ENCODE assay signal across 9 cellular contexts in the genomic region with DNA sequence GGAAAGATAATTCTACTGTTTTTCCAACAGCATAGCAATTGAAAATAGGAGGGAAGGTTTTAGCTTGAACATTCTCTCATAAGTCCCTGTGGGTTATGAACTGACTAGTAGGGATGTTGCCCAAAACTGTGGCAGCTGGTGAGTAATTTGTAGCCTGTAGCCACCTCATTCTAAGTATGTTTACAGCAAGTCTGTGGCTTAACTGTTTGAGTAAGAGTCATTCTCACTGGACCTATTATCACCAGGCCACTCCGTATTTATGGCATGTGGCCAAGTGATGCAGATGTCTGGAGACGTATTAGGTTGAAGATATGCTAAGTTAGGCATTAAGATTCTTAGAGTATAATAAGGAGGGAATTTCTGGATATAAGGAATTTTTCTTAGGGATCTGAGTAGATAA.
DNase-seq lines count a peak whose midpoint lies in the region; ATAC-seq and TF ChIP-seq lines count a peak whose summit lies in the region.
"Had no signal": no experiment of that assay in that cellular context is flagged by ENCODE, and none has a peak within 500 bp of the region (broad histone marks: within the 10 kb centered on the region; RNA-seq: fewer than 3 reads in every experiment).

No MANE protein-coding gene starts in this region.

- no peaks in the 10 kb centered on the region for H3K9me2 ChIP-seq in SK-N-SH

- no peak overlapping the region for H3K4me2 ChIP-seq in SK-N-SH

- TF ChIP-seq RAD21 in SK-N-SH (IDR thresholded peaks at IDR 0.05; ENCODE audit: low read length) = no peak

- H3K27ac ChIP-seq in SK-N-SH (ENCODE audit: low read depth in 2 of 2, low read length in 1 of 2) = peak overlapping the region in 1 of 2 experiments; percentile 43; a peak in 1 of 4 replicates
- H3K27ac ChIP-seq: adrenal gland had no signal

- no peak overlapping the region for H3K9ac ChIP-seq in SK-N-SH

- POLR2A ChIA-PET in SK-N-SH (lab: Yijun Ruan, JAX) = no interaction called here

- TF ChIP-seq EP300 in SK-N-SH (IDR thresholded peaks at IDR 0.05; ENCODE audit: borderline replicate concordance in 1 of 2, low read depth in 1 of 2, low read length in 1 of 2) = no peak

- no peaks in the 10 kb centered on the region for H3K36me3 ChIP-seq in SK-N-SH (replicated peaks in 1 of 2; ENCODE audit: control insufficient read depth in 1 of 2, insufficient read depth in 2 of 2, low read length in 1 of 2)
- H3K36me3 ChIP-seq: adrenal gland had no signal

- CTCF ChIA-PET in SK-N-SH (lab: Yijun Ruan, JAX) = interaction anchor here (1.5 kb wide), 1 partner anchor 15 kb away, joined by 4 read pairs; no protein-coding TSS in a partner anchor

- H4K20me1 ChIP-seq in SK-N-SH (ENCODE audit: insufficient read depth) = no peaks in the 10 kb centered on the region

- H2AFZ ChIP-seq in SK-N-SH (ENCODE audit: low read depth) = no peak overlapping the region

- no peaks in the 10 kb centered on the region for H3K9me3 ChIP-seq in SK-N-SH
- H3K9me3 ChIP-seq: adrenal gland had no signal

- ATAC-seq in SK-N-SH treated with all-trans-retinoic acid at 6 μM for 48 hours (no peak), HG03432 (IDR thresholded peaks at IDR 0.05; ENCODE audit: unreplicated experiment) (peak; percentile 76), HG02840 (IDR thresholded peaks at IDR 0.05; ENCODE audit: low FRiP score, unreplicated experiment) (no peak)

- peaks cover 13% of the 10 kb centered on the region for H3F3A ChIP-seq in SK-N-SH (replicated peaks; ENCODE audit: insufficient read depth)

- H3K79me2 ChIP-seq in SK-N-SH (ENCODE audit: insufficient read depth) = no peaks in the 10 kb centered on the region

- DNase-seq in SK-N-SH (no peak), astrocyte of the cerebellum (ENCODE audit: low read depth) (peak; percentile 60), stromal cell of bone marrow (ENCODE audit: low read depth) (peak; percentile 84), NCI-H1436 (lab: John Stamatoyannopoulos, UW) (no peak), LoVo (ENCODE audit: low spot score) (no peak)
- DNase-seq: adrenal gland had no signal

- H3K4me3 ChIP-seq in SK-N-SH (ENCODE audit: low read depth in 2 of 2, low read length in 1 of 2) (no peak overlapping the region), astrocyte of the cerebellum (ENCODE audit: low read depth, low read length) (no peak overlapping the region)
- H3K4me3 ChIP-seq: adrenal gland had no signal

- WGBS in SK-N-SH (ENCODE audit: low lambda C conversion rate) = 3% methylated on average over 2 of the region's 2 CpGs

- in situ Hi-C loops in astrocyte of the cerebellum (cut with HindIII; ENCODE audit: low sequenced_read_pairs) = no loop called here

- H3K27me3 ChIP-seq in SK-N-SH (ENCODE audit: insufficient read depth) = no peaks in the 10 kb centered on the region
- H3K27me3 ChIP-seq: adrenal gland had no signal

- TF ChIP-seq CTCF in SK-N-SH (IDR thresholded peaks at IDR 0.05) = no peak
- no peak for TF ChIP-seq CTCF in astrocyte of the cerebellum (IDR thresholded peaks at IDR 0.05; ENCODE audit: low read depth, low read length, missing control alignments)

- H3K4me1 ChIP-seq in SK-N-SH (ENCODE audit: control insufficient read depth in 1 of 2, insufficient read depth in 2 of 2, low read depth in 1 of 2, low read length in 1 of 2) = peaks cover 0 to 4% of the 10 kb centered on the region in 2 experiments; a peak in 2 of 4 replicates
- H3K4me1 ChIP-seq: adrenal gland had no signal

TF ChIP-seq in SK-N-SH, 30 proteins besides CTCF, POLR2A, EP300 and RAD21:
- TF ChIP-seq SMC3 (IDR thresholded peaks at IDR 0.05; ENCODE audit: low read depth, low read length) = no peak
- peak; percentile 38; the same call in 1 of the 2 replicates for TF ChIP-seq NFIC (IDR thresholded peaks at IDR 0.05; ENCODE audit: borderline replicate concordance)
- peak; percentile 42; the same call in 1 of the 2 replicates for TF ChIP-seq TCF12 (IDR thresholded peaks at IDR 0.05)

TF ChIP-seq in SK-N-SH treated with all-trans-retinoic acid at 6 μM for 48 hours, 23 proteins besides CTCF, POLR2A, EP300 and RAD21:
- TF ChIP-seq ARNTL (CRISPR knock-in tag; IDR thresholded peaks at IDR 0.05; ENCODE audit: borderline replicate concordance, low read depth) = no peak
- TF ChIP-seq ZNF565 (CRISPR knock-in tag; conservative IDR thresholded peaks at IDR 0.05; ENCODE audit: low read depth) = no peak
- no peak for TF ChIP-seq ZNF70 (CRISPR knock-in tag; IDR thresholded peaks at IDR 0.05)
- no peak for TF ChIP-seq CSDC2 (CRISPR knock-in tag; IDR thresholded peaks at IDR 0.05)
- TF ChIP-seq, protein P1, sequence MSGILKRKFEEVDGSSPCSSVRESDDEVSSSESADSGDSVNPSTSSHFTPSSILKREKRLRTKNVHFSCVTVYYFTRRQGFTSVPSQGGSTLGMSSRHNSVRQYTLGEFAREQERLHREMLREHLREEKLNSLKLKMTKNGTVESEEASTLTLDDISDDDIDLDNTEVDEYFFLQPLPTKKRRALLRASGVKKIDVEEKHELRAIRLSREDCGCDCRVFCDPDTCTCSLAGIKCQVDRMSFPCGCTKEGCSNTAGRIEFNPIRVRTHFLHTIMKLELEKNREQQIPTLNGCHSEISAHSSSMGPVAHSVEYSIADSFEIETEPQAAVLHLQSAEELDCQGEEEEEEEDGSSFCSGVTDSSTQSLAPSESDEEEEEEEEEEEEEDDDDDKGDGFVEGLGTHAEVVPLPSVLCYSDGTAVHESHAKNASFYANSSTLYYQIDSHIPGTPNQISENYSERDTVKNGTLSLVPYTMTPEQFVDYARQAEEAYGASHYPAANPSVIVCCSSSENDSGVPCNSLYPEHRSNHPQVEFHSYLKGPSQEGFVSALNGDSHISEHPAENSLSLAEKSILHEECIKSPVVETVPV (CRISPR knock-in tag; IDR thresholded peaks at IDR 0.05) = no peak
- TF ChIP-seq ZC3H10 (CRISPR knock-in tag; IDR thresholded peaks at IDR 0.05) = no peak
- TF ChIP-seq RARB (CRISPR knock-in tag; IDR thresholded peaks at IDR 0.05) = no peak
- TF ChIP-seq, protein P2, sequence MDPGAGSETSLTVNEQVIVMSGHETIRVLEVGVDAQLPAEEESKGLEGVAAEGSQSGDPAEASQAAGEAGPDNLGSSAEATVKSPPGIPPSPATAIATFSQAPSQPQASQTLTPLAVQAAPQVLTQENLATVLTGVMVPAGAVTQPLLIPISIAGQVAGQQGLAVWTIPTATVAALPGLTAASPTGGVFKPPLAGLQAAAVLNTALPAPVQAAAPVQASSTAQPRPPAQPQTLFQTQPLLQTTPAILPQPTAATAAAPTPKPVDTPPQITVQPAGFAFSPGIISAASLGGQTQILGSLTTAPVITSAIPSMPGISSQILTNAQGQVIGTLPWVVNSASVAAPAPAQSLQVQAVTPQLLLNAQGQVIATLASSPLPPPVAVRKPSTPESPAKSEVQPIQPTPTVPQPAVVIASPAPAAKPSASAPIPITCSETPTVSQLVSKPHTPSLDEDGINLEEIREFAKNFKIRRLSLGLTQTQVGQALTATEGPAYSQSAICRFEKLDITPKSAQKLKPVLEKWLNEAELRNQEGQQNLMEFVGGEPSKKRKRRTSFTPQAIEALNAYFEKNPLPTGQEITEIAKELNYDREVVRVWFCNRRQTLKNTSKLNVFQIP (CRISPR knock-in tag; IDR thresholded peaks at IDR 0.05; ENCODE audit: borderline replicate concordance, low read depth) = no peak
- TF ChIP-seq, protein P3, sequence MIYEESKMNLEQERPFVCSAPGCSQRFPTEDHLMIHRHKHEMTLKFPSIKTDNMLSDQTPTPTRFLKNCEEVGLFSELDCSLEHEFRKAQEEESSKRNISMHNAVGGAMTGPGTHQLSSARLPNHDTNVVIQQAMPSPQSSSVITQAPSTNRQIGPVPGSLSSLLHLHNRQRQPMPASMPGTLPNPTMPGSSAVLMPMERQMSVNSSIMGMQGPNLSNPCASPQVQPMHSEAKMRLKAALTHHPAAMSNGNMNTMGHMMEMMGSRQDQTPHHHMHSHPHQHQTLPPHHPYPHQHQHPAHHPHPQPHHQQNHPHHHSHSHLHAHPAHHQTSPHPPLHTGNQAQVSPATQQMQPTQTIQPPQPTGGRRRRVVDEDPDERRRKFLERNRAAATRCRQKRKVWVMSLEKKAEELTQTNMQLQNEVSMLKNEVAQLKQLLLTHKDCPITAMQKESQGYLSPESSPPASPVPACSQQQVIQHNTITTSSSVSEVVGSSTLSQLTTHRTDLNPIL (CRISPR knock-in tag; IDR thresholded peaks at IDR 0.05; ENCODE audit: low read depth) = no peak
- TF ChIP-seq ZNF8 (CRISPR knock-in tag; IDR thresholded peaks at IDR 0.05) = no peak
- TF ChIP-seq PPARA (CRISPR knock-in tag; IDR thresholded peaks at IDR 0.05; ENCODE audit: borderline replicate concordance) = no peak
- no peak for TF ChIP-seq TCF4 (CRISPR knock-in tag; IDR thresholded peaks at IDR 0.05; ENCODE audit: borderline replicate concordance)
- no peak for TF ChIP-seq OSR1 (CRISPR knock-in tag; IDR thresholded peaks at IDR 0.05)
- no peak for TF ChIP-seq SNAI2 (CRISPR knock-in tag; IDR thresholded peaks at IDR 0.05)
- TF ChIP-seq TOX (CRISPR knock-in tag; IDR thresholded peaks at IDR 0.05; ENCODE audit: borderline replicate concordance) = no peak
- TF ChIP-seq ISL1 (CRISPR knock-in tag; IDR thresholded peaks at IDR 0.05) = no peak
- TF ChIP-seq ZFP30 (CRISPR knock-in tag; IDR thresholded peaks at IDR 0.05) = no peak

Comparison
In these comparisons a context has a peak if more than half of its experiments do, and no peak if none do; other contexts are left out.
1. DNase-seq: peak in astrocyte of the cerebellum (single experiment) and stromal cell of bone marrow (single experiment); none in SK-N-SH (single experiment), NCI-H1436 (single experiment) and LoVo (single experiment).